In genomic region chr12:109573029-109573913, GRCh38 we compare ENCODE assay signal across 8 cellular contexts. TPM values are rescaled to one million over a fixed set of nuclear protein-coding genes. Genes with fewer than 3 reads are reported as not detected.
A peak's percentile ranks its signal among the peaks of the same experiment; 100 is the strongest.
DNase-seq lines count a peak whose midpoint lies in the region; ATAC-seq, FAIRE-seq and TF ChIP-seq lines count a peak whose summit lies in the region.

Gene MMAB, minus strand, starts transcription at chr12:109573504. Its CDS starts 24 bp downstream, at chr12:109573480.
Gene MVK, plus strand, starts transcription at chr12:109573794. Its CDS starts 1,029 bp downstream, at chr12:109574823.

- H3K9me3 ChIP-seq in HUES64 (ENCODE audit: insufficient read depth, low read depth, low read length) = no peaks in the 10 kb centered on the region
- no peaks in the 10 kb centered on the region for H3K9me3 ChIP-seq in OCI-LY1 (ENCODE audit: low read length)
- H3K9me3 ChIP-seq in mesodermal cell (ENCODE audit: control insufficient read depth, low read length) = no peaks in the 10 kb centered on the region

- H3K27me3 ChIP-seq in HUES64 (ENCODE audit: insufficient read depth, low read length) = no peaks in the 10 kb centered on the region
- H3K27me3 ChIP-seq in OCI-LY1 (ENCODE audit: insufficient read depth, low read length) = no peaks in the 10 kb centered on the region

- peaks cover 68% of the 10 kb centered on the region for H3K36me3 Mint-ChIP-seq in Calu3 (ENCODE audit: insufficient read depth, unreplicated experiment)

- H3K27ac ChIP-seq in HUES64 (ENCODE audit: low read depth, low read length) = peak within 1 kb of the TSS; percentile 86; the same call in 1 of the 2 replicates
- peak within 1 kb of the TSS; percentile 64 for H3K27ac ChIP-seq in OCI-LY1 (ENCODE audit: low read depth, low read length, poor library complexity, severe bottlenecking)
- peak within 1 kb of the TSS; percentile 90 for H3K27ac ChIP-seq in mesodermal cell (ENCODE audit: low read depth, low read length, severe bottlenecking)

- H3K4me2 ChIP-seq in OCI-LY1 (ENCODE audit: low read length) = peak within 1 kb of the TSS; percentile 95

- no peak within 1 kb of the TSS for H2AFZ ChIP-seq in OCI-LY1 (ENCODE audit: low read length)

- H3K4me3 ChIP-seq in HUES64 (ENCODE audit: low read length) = peak within 1 kb of the TSS; percentile 81
- peak within 1 kb of the TSS; percentile 77 for H3K4me3 ChIP-seq in OCI-LY1 (ENCODE audit: low read depth, low read length, poor library complexity, severe bottlenecking)
- H3K4me3 ChIP-seq in mesodermal cell (ENCODE audit: extremely low read depth, insufficient read depth, low read length, poor library complexity, severe bottlenecking) = peak within 1 kb of the TSS; percentile 80

- ATAC-seq in GM21447 (IDR thresholded peaks at IDR 0.05; ENCODE audit: unreplicated experiment) = peak; percentile 94

- no peaks in the 10 kb centered on the region for H3K79me2 ChIP-seq in OCI-LY1 (ENCODE audit: insufficient read depth, low read length)

- DNase-seq in Calu3 = peak; percentile 99
- DNase-seq in activated CD8-positive, alpha-beta memory T cell treated with anti-CD3 and anti-CD28 coated beads, Interleukin-2, amount 50 U/mL, for 4 hours = peak; percentile 97
- DNase-seq in stimulated activated CD8-positive, alpha-beta memory T cell treated with anti-CD3 and anti-CD28 coated beads, Interleukin-15, amount 100 ng/mL, for 4 hours (ENCODE audit: low read depth in 2 of 2) = peak; percentile 94 to 98

- BruUV-seq in Calu3 (replicated peaks; lab: Mats Ljungman, UMichigan) = TSS peak; percentile 70

- peak within 1 kb of the TSS; percentile 69 for H3K9ac ChIP-seq in HUES64 (ENCODE audit: low read depth, low read length)
- H3K9ac ChIP-seq in OCI-LY1 (ENCODE audit: low read length) = peak within 1 kb of the TSS; percentile 92

- intact Hi-C loops in Calu3 (cut with micrococcal nuclease; ENCODE audit: unreplicated experiment) = no loop called here

- H3K4me3 Mint-ChIP-seq in Calu3 (ENCODE audit: low read depth, unreplicated experiment) = peak within 1 kb of the TSS; percentile 96

- H3F3A ChIP-seq in OCI-LY1 (ENCODE audit: insufficient read depth, low read length) = no peaks in the 10 kb centered on the region

- FAIRE-seq in endometrium (lab: Jason Lieb, UNC) = peak; percentile 96

- 3% methylated on average over 74 of the region's 74 CpGs for WGBS in HUES64
- 4 to 6% methylated on average over 57 to 69 of the region's 74 CpGs for WGBS in mesodermal cell (ENCODE audit: insufficient coverage in 2 of 2), 2 experiments

- peaks cover 27% of the 10 kb centered on the region for H3K4me1 Mint-ChIP-seq in Calu3 (ENCODE audit: low read depth, unreplicated experiment)

- H3K27ac Mint-ChIP-seq in Calu3 (ENCODE audit: unreplicated experiment) = peak within 1 kb of the TSS; percentile 99

- TF ChIP-seq CTCF in Calu3 (IDR thresholded peaks at IDR 0.05; ENCODE audit: unreplicated experiment) (no peak), OCI-LY1 (IDR thresholded peaks at IDR 0.05; ENCODE audit: low read length) (no peak)

- H3K36me3 ChIP-seq in HUES64 (ENCODE audit: insufficient read depth, low read length) = peaks cover 48% of the 10 kb centered on the region
- peaks cover 21% of the 10 kb centered on the region for H3K36me3 ChIP-seq in OCI-LY1 (ENCODE audit: insufficient read depth, low read length)
- H3K36me3 ChIP-seq in mesodermal cell (ENCODE audit: control insufficient read depth, insufficient read depth, low read length) = peaks cover 70% of the 10 kb centered on the region

- CTCF ChIA-PET in Calu3 (lab: Charles Lee) = interaction anchor here (0.6 to 2.0 kb wide), 4 partner anchors 24 to 207 kb away, joined by 3 to 6 read pairs (median 6); no protein-coding TSS in a partner anchor

- H3K27me3 Mint-ChIP-seq in Calu3 (ENCODE audit: unreplicated experiment) = no peaks in the 10 kb centered on the region

- no peaks in the 10 kb centered on the region for H3K9me3 Mint-ChIP-seq in Calu3 (ENCODE audit: low read depth, unreplicated experiment)

- H4K20me1 ChIP-seq in OCI-LY1 (ENCODE audit: insufficient read depth, low read length) = no peaks in the 10 kb centered on the region

- H3K4me1 ChIP-seq in HUES64 (ENCODE audit: insufficient read depth, low read length) (peaks cover 8% of the 10 kb centered on the region), OCI-LY1 (ENCODE audit: insufficient read depth, low read length, severe bottlenecking) (peaks cover 19% of the 10 kb centered on the region), mesodermal cell (ENCODE audit: control insufficient read depth, insufficient read depth, low read length, poor library complexity, severe bottlenecking) (peaks cover 10% of the 10 kb centered on the region)

- no peaks in the 10 kb centered on the region for H3K9me2 ChIP-seq in OCI-LY1 (ENCODE audit: low read depth, low read length)

RNA-seq across cellular contexts. Expression of gene MMAB, which starts in this region (rescaled TPM):
- 70.2 and 82.8 TPM in 2 replicates for total RNA-seq in Calu3 (2022)
- polyA plus RNA-seq in HUES64 (2013, experiment 1 of 2) = 32.9 TPM
- 40.5 TPM for polyA plus RNA-seq in HUES64 (2013, experiment 2 of 2)
- 52.1 TPM for polyA plus RNA-seq in mesodermal cell (2013, experiment 1 of 2)
- polyA plus RNA-seq in mesodermal cell (2013, experiment 2 of 2) = 52.6 TPM

RNA-seq across cellular contexts. Expression of gene MVK, which starts in this region (rescaled TPM):
- total RNA-seq in Calu3 (2022) = 41.6 and 46.7 TPM in 2 replicates
- polyA plus RNA-seq in HUES64 (2013, experiment 1 of 2) = 20.9 TPM
- 23.3 TPM for polyA plus RNA-seq in HUES64 (2013, experiment 2 of 2)
- polyA plus RNA-seq in mesodermal cell (2013, experiment 1 of 2) = 47.0 TPM
- polyA plus RNA-seq in mesodermal cell (2013, experiment 2 of 2) = 39.4 TPM

Comparison
In these comparisons a context has a peak if more than half of its experiments do, and no peak if none do; other contexts are left out.
1. Peak in every context shown above with its lines: DNase-seq, ATAC-seq, H3K4me3 ChIP-seq and H3K27ac ChIP-seq.